In the genomic region with DNA sequence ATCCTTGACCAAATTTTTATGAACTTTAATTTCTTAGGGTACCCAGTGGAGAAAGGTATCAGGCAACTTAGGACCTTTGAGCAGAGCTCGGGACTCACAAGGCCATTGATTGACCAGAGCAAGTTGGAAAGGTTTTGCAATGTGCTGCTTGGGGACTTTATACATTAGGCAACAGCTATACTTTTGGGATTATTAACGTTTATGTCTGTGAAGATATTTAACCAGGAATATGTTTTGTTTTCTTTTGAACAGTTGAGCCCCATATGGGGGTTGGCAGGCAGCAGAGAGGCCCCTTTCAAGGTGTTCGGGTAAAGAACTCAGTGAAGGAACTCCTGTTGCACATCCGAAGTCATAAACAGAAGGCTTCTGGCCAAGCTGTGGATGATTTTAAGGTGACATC, we compare ENCODE assay signal across 8 cellular contexts. TPM values are rescaled to one million over a fixed set of nuclear protein-coding genes. Genes with fewer than 3 reads are reported as not detected.
DNase-seq lines count a peak whose midpoint lies in the region; ATAC-seq, FAIRE-seq and TF ChIP-seq lines count a peak whose summit lies in the region.

No MANE protein-coding gene starts in this region.

- no peak for FAIRE-seq in astrocyte (lab: Jason Lieb, UNC)

- H4K20me1 ChIP-seq in astrocyte (ENCODE audit: insufficient read depth, low read length), result peaks cover 63% of the 10 kb centered on the region

- peak overlapping the region; percentile 89 for H3K4me2 ChIP-seq in astrocyte (ENCODE audit: low read length)

- H3K27me3 ChIP-seq in astrocyte (ENCODE audit: insufficient read depth, low read length), result no peaks in the 10 kb centered on the region
- no peaks in the 10 kb centered on the region for H3K27me3 ChIP-seq in tibial nerve

- DNase-seq in activated naive CD4-positive, alpha-beta T cell treated with anti-CD3 and anti-CD28 coated beads for 36 hours, result no peak
- DNase-seq in activated naive CD4-positive, alpha-beta T cell (lab: John Stamatoyannopoulos, UW), result no peak
- DNase-seq in astrocyte (ENCODE audit: low read depth), result no peak
- DNase-seq in lower leg skin (ENCODE audit: low spot score in 2 of 2), result no peak
- DNase-seq in tibial nerve (ENCODE audit: low spot score in 2 of 2), result no peak
- no peak for DNase-seq in GOT3 (lab: John Stamatoyannopoulos, UW)
- DNase-seq in activated CD4-positive, CD25-positive, alpha-beta regulatory T cell (lab: John Stamatoyannopoulos, UW), result no peak

- H3K36me3 Mint-ChIP-seq in activated naive CD4-positive, alpha-beta T cell treated with anti-CD3 and anti-CD28 coated beads for 36 hours (ENCODE audit: low read depth), result peaks cover 67% of the 10 kb centered on the region
- peaks cover 42% of the 10 kb centered on the region for H3K36me3 Mint-ChIP-seq in astrocyte (ENCODE audit: low read depth, unreplicated experiment)

- TF ChIP-seq POLR2A in lower leg skin (IDR thresholded peaks at IDR 0.05) (no peak), tibial nerve (IDR thresholded peaks at IDR 0.05) (no peak)

- peak overlapping the region; percentile 100 for H3K27ac Mint-ChIP-seq in activated naive CD4-positive, alpha-beta T cell treated with anti-CD3 and anti-CD28 coated beads for 36 hours
- H3K27ac Mint-ChIP-seq in astrocyte (ENCODE audit: unreplicated experiment), result peak overlapping the region; percentile 91

- H3K27ac ChIP-seq in astrocyte (ENCODE audit: low read depth, low read length), result no peak overlapping the region
- H3K27ac ChIP-seq in tibial nerve, result peak overlapping the region in 3 of 4 donors; percentile 37 to 100 (median 100)

- no peaks in the 10 kb centered on the region for H3K9me3 Mint-ChIP-seq in activated naive CD4-positive, alpha-beta T cell treated with anti-CD3 and anti-CD28 coated beads for 36 hours
- H3K9me3 Mint-ChIP-seq in astrocyte (ENCODE audit: unreplicated experiment), result no peaks in the 10 kb centered on the region

- intact Hi-C loops in activated naive CD4-positive, alpha-beta T cell treated with anti-CD3 and anti-CD28 coated beads for 36 hours (cut with micrococcal nuclease), result loop anchor here (1.0 to 5.0 kb wide), 8 partner anchors 9 to 335 kb away; no protein-coding TSS in a partner anchor
- intact Hi-C loops in lower leg skin (cut with DNase I; ENCODE audit: low total_unique reads), result loop anchor here (10.0 kb wide), 1 partner anchor 343 kb away; no protein-coding TSS in a partner anchor

- ATAC-seq in GM19351 (IDR thresholded peaks at IDR 0.05; ENCODE audit: unreplicated experiment), result no peak

- CTCF ChIA-PET in activated naive CD4-positive, alpha-beta T cell treated with anti-CD3 and anti-CD28 coated beads for 36 hours (lab: Charles Lee), result interaction anchor here (0.6 to 2.5 kb wide), 15 partner anchors 14 to 687 kb away, joined by 3 to 14 read pairs (median 4); no protein-coding TSS in a partner anchor

- H2AFZ ChIP-seq in astrocyte (ENCODE audit: low read depth, low read length), result no peak overlapping the region

- H3K27me3 Mint-ChIP-seq in activated naive CD4-positive, alpha-beta T cell treated with anti-CD3 and anti-CD28 coated beads for 36 hours (ENCODE audit: low read depth), result no peaks in the 10 kb centered on the region
- no peaks in the 10 kb centered on the region for H3K27me3 Mint-ChIP-seq in astrocyte (ENCODE audit: low read depth, unreplicated experiment)

- H3K4me1 Mint-ChIP-seq in activated naive CD4-positive, alpha-beta T cell treated with anti-CD3 and anti-CD28 coated beads for 36 hours (ENCODE audit: low read depth), result peaks cover 56% of the 10 kb centered on the region
- peaks cover 23% of the 10 kb centered on the region for H3K4me1 Mint-ChIP-seq in astrocyte (ENCODE audit: low read depth, unreplicated experiment)

- H3K4me3 ChIP-seq in astrocyte (ENCODE audit: insufficient read depth, low read depth, low read length) (peak overlapping the region; percentile 94), lower leg skin (ENCODE audit: low read depth, poor library complexity, severe bottlenecking) (peak overlapping the region; percentile 7), tibial nerve (peak overlapping the region in 3 of 4 donors; percentile 79 to 100 (median 96))

- H3K4me3 Mint-ChIP-seq in activated naive CD4-positive, alpha-beta T cell treated with anti-CD3 and anti-CD28 coated beads for 36 hours, result peak overlapping the region; percentile 98
- H3K4me3 Mint-ChIP-seq in astrocyte (ENCODE audit: unreplicated experiment), result peak overlapping the region; percentile 98

- TF ChIP-seq CTCF in astrocyte (IDR thresholded peaks at IDR 0.05; ENCODE audit: insufficient read depth, low read depth, low read length) (no peak), lower leg skin (IDR thresholded peaks at IDR 0.05) (no peak), tibial nerve (IDR thresholded peaks at IDR 0.05) (no peak)

- TF ChIP-seq EP300 in tibial nerve (IDR thresholded peaks at IDR 0.05), result no peak

- peak overlapping the region; percentile 96 for H3K9ac ChIP-seq in astrocyte (ENCODE audit: low read length)

- peaks cover 8% of the 10 kb centered on the region for H3K4me1 ChIP-seq in astrocyte (ENCODE audit: insufficient read depth, low read length)
- H3K4me1 ChIP-seq in tibial nerve, result peaks cover 0 to 56% (median 6%) of the 10 kb centered on the region in 4 donors

- WGBS in lower leg skin, 2 donors, result 39 to 43% methylated on average over 4 of the region's 4 CpGs
- 67 to 80% methylated on average over 4 of the region's 4 CpGs for WGBS in tibial nerve, 2 donors

- H3K9me3 ChIP-seq in astrocyte (ENCODE audit: insufficient read depth, low read depth, low read length) (no peaks in the 10 kb centered on the region), tibial nerve (no peaks in the 10 kb centered on the region)

- H3K79me2 ChIP-seq in astrocyte (ENCODE audit: insufficient read depth, low read length), result peaks cover 61% of the 10 kb centered on the region

- H3K36me3 ChIP-seq in astrocyte (ENCODE audit: insufficient read depth, low read length), result peaks cover 51% of the 10 kb centered on the region
- H3K36me3 ChIP-seq in tibial nerve, result peaks cover 12 to 50% (median 28%) of the 10 kb centered on the region in 3 donors

RNA-seq across cellular contexts. Expression of gene NFKBIZ, which starts 2.5 kb away (rescaled TPM):
- 10 to 100 TPM; 79.3 to 85.0 TPM for total RNA-seq in activated naive CD4-positive, alpha-beta T cell treated with anti-CD3 and anti-CD28 coated beads for 36 hours
- total RNA-seq in astrocyte (30.6 and 39.6 TPM in 2 replicates), lower leg skin (100 to 1,000 TPM; 155 to 440 (median 310) TPM), tibial nerve (100 to 1,000 TPM in 1 of 4 donors, 10 to 100 TPM in 3; 81.3 to 161 (median 95.1) TPM)

Comparison
In these comparisons a context has a peak if more than half of its experiments do, and no peak if none do; other contexts are left out.
1. H3K4me3 ChIP-seq: peak in every context shown above with its lines; median percentile 96 in tibial nerve; 94 in astrocyte; 7 in lower leg skin.